Comparison of ENCODE assay signal across 9 cellular contexts in genomic region chr10:88881922-88882645, GRCh38. TPM values are rescaled to one million over a fixed set of nuclear protein-coding genes. Genes with fewer than 3 reads are reported as not detected.
DNase-seq lines count a peak whose midpoint lies in the region; ATAC-seq, FAIRE-seq and TF ChIP-seq lines count a peak whose summit lies in the region.
"Had no signal": no experiment of that assay in that cellular context is flagged by ENCODE, and none has a peak within 500 bp of the region (broad histone marks: within the 10 kb centered on the region; RNA-seq: fewer than 3 reads in every experiment).

No MANE protein-coding gene starts in this region.

- DNase-seq in HepG2 (ENCODE audit: low spot score) (no peak), right lobe of liver (no peak), keratinocyte (ENCODE audit: low read depth, low spot score) (no peak), vagina (ENCODE audit: extremely low spot score in 2 of 2) (no peak)
- DNase-seq in activated T-helper 1 cell treated with anti-CD3 and anti-CD28 coated beads, Interleukin-12 subunit alpha, Interleukin-12 subunit beta, Interleukin-2, Interleukin-4 antibody, amounts not matched to agents 30 ng/mL and 10 ng/mL and 1 ng/mL, durations not matched to agents 14 hours and 24 hours and 36 hours (ENCODE audit: low spot score), result no peak
- no peak for DNase-seq in stimulated activated CD4-positive, alpha-beta T cell treated with anti-CD3 and anti-CD28 coated beads, Interleukin-2, amount 100 ng/mL, for 24 hours
- DNase-seq: NCI-H345 had no signal

- no TSS peak for BruUV-seq in HepG2 (replicated peaks; lab: Mats Ljungman, UMichigan)

- TF ChIP-seq EP300 in HepG2 (IDR thresholded peaks at IDR 0.05; ENCODE audit: low read depth in 2 of 2, low read length in 2 of 2), result no peak
- TF ChIP-seq EP300 in HepG2 (CRISPR knock-in tag; IDR thresholded peaks at IDR 0.05; ENCODE audit: borderline replicate concordance), result no peak

- H3K4me1 ChIP-seq in HepG2 (ENCODE audit: insufficient read depth, low read length) (peaks cover 20% of the 10 kb centered on the region), right lobe of liver (peaks cover 0 to 5% (median 2%) of the 10 kb centered on the region in 4 donors), keratinocyte (ENCODE audit: control insufficient read depth, extremely low read depth, insufficient read depth, low read length) (peaks cover 39% of the 10 kb centered on the region), vagina (peaks cover 34% of the 10 kb centered on the region)

- POLR2A ChIA-PET in HepG2 (lab: Yijun Ruan, JAX), result no interaction called here

- H3K9me1 ChIP-seq in keratinocyte (ENCODE audit: control insufficient read depth, extremely low read depth, insufficient read depth, low read length), result no peaks in the 10 kb centered on the region

- no peak for TF ChIP-seq CTCF in HepG2 (CRISPR knock-in tag; IDR thresholded peaks at IDR 0.05)
- no peak for TF ChIP-seq CTCF in right lobe of liver (IDR thresholded peaks at IDR 0.05)
- no peak for TF ChIP-seq CTCF in keratinocyte (optimal IDR thresholded peaks at IDR 0.05 in 1 of 3, IDR thresholded peaks at IDR 0.05 in 1 of 3, conservative IDR thresholded peaks at IDR 0.05 in 1 of 3; ENCODE audit: extremely low read depth in 1 of 3, insufficient read depth in 2 of 3, low read length in 3 of 3)
- no peak for TF ChIP-seq CTCF in vagina (IDR thresholded peaks at IDR 0.05)

- H3K9me3 ChIP-seq in HepG2 (ENCODE audit: low read length), result no peaks in the 10 kb centered on the region
- no peaks in the 10 kb centered on the region for H3K9me3 ChIP-seq in right lobe of liver
- no peaks in the 10 kb centered on the region for H3K9me3 ChIP-seq in keratinocyte (ENCODE audit: control insufficient read depth, low read depth, low read length)
- no peaks in the 10 kb centered on the region for H3K9me3 ChIP-seq in vagina

- H3K9ac ChIP-seq in HepG2 (ENCODE audit: insufficient read depth, low read depth, low read length), result no peak overlapping the region
- H3K9ac ChIP-seq in keratinocyte (ENCODE audit: control insufficient read depth, extremely low read depth, insufficient read depth, low read length), result peak overlapping the region; percentile 80

- H3K4me2 ChIP-seq in HepG2 (ENCODE audit: low read depth, low read length) (peak overlapping the region; percentile 91; the same call in 1 of the 2 replicates), keratinocyte (ENCODE audit: control insufficient read depth, extremely low read depth, insufficient read depth, low read depth, low read length) (peak overlapping the region; percentile 94)

- H3K27ac ChIP-seq in HepG2 (ENCODE audit: extremely low read length, insufficient read depth, low read length) (no peak overlapping the region), right lobe of liver (peak overlapping the region in 1 of 3 donors; percentile 94), keratinocyte (ENCODE audit: control insufficient read depth, insufficient read depth, low read length) (peak overlapping the region; percentile 90), vagina (peak overlapping the region; percentile 93)

- peaks cover 24% of the 10 kb centered on the region for H3K36me3 Mint-ChIP-seq in activated T-helper 1 cell treated with anti-CD3 and anti-CD28 coated beads, Interleukin-12 subunit alpha, Interleukin-12 subunit beta, Interleukin-2, Interleukin-4 antibody, amounts not matched to agents 30 ng/mL and 10 ng/mL and 1 ng/mL, durations not matched to agents 14 hours and 24 hours and 36 hours (ENCODE audit: low read depth)

- WGBS in HepG2 (ENCODE audit: low lambda C conversion rate), result 80% methylated on average over 5 of the region's 5 CpGs
- 65% methylated on average over 5 of the region's 5 CpGs for WGBS in right lobe of liver (ENCODE audit: insufficient coverage, low coverage, low lambda C conversion rate, missing lambda C conversion rate)

- H3K4me3 ChIP-seq in HepG2 (replicated peaks in 1 of 3; ENCODE audit: insufficient read depth in 1 of 3, low read depth in 2 of 3, low read length in 3 of 3) (no peak overlapping the region), right lobe of liver (no peak overlapping the region), keratinocyte (ENCODE audit: control insufficient read depth in 2 of 3, extremely low read depth in 1 of 3, insufficient read depth in 2 of 3, low read depth in 1 of 3, low read length in 3 of 3) (peak overlapping the region in 2 of 3 experiments; percentile 80), vagina (peak overlapping the region in 1 of 2 donors; percentile 79)

- H3K36me3 ChIP-seq in HepG2 (replicated peaks in 1 of 2; ENCODE audit: control insufficient read depth in 1 of 2, insufficient read depth in 2 of 2, low read length in 2 of 2) (no peaks in the 10 kb centered on the region), right lobe of liver (no peaks in the 10 kb centered on the region), keratinocyte (ENCODE audit: control insufficient read depth in 2 of 2, extremely low read depth in 1 of 2, insufficient read depth in 2 of 2, low read length in 2 of 2) (peaks cover 0 to 3% of the 10 kb centered on the region in 2 experiments), vagina (no peaks in the 10 kb centered on the region)

- peaks cover under 1% of the 10 kb centered on the region for H3K9me3 Mint-ChIP-seq in activated T-helper 1 cell treated with anti-CD3 and anti-CD28 coated beads, Interleukin-12 subunit alpha, Interleukin-12 subunit beta, Interleukin-2, Interleukin-4 antibody, amounts not matched to agents 30 ng/mL and 10 ng/mL and 1 ng/mL, durations not matched to agents 14 hours and 24 hours and 36 hours

- no peaks in the 10 kb centered on the region for H3K79me2 ChIP-seq in HepG2 (ENCODE audit: insufficient read depth, low read length)
- H3K79me2 ChIP-seq in keratinocyte (ENCODE audit: control insufficient read depth, insufficient read depth, low read length), result peaks cover 20% of the 10 kb centered on the region

- CTCF ChIA-PET in HepG2 (lab: Yijun Ruan, JAX; ENCODE audit: low intra/inter-chr PET ratio, low total read pairs), result no interaction called here

- no peak for ATAC-seq in HepG2
- no peak for ATAC-seq in right lobe of liver
- no peak for ATAC-seq in HG02588 (IDR thresholded peaks at IDR 0.05; ENCODE audit: unreplicated experiment)
- ATAC-seq in HG02678 (IDR thresholded peaks at IDR 0.05; ENCODE audit: unreplicated experiment), result no peak

- in situ Hi-C loops in HepG2 (cut with HindIII; ENCODE audit: extremely low pct_ligation_motif_present, low pct_unique_long_range_greater_than_20kb), result no loop called here

- H2AFZ ChIP-seq in HepG2 (ENCODE audit: low read length), result no peak overlapping the region
- H2AFZ ChIP-seq in keratinocyte (ENCODE audit: control insufficient read depth, low read length), result peak overlapping the region; percentile 66

- dilution Hi-C loops in keratinocyte (cut with MboI; ENCODE audit: extremely low pct_ligation_motif_present, low sequenced_read_pairs), result no loop called here

- no peak for FAIRE-seq in HepG2 (lab: Jason Lieb, UNC)
- peak; percentile 75 for FAIRE-seq in keratinocyte (lab: Jason Lieb, UNC)

- H4K20me1 ChIP-seq in HepG2 (ENCODE audit: insufficient read depth, low read length), result no peaks in the 10 kb centered on the region
- no peaks in the 10 kb centered on the region for H4K20me1 ChIP-seq in keratinocyte (ENCODE audit: control insufficient read depth, extremely low read depth, insufficient read depth, low read length)

- H3K27me3 Mint-ChIP-seq in activated T-helper 1 cell treated with anti-CD3 and anti-CD28 coated beads, Interleukin-12 subunit alpha, Interleukin-12 subunit beta, Interleukin-2, Interleukin-4 antibody, amounts not matched to agents 30 ng/mL and 10 ng/mL and 1 ng/mL, durations not matched to agents 14 hours and 24 hours and 36 hours (ENCODE audit: insufficient read depth), result no peaks in the 10 kb centered on the region

- H3K4me1 Mint-ChIP-seq in activated T-helper 1 cell treated with anti-CD3 and anti-CD28 coated beads, Interleukin-12 subunit alpha, Interleukin-12 subunit beta, Interleukin-2, Interleukin-4 antibody, amounts not matched to agents 30 ng/mL and 10 ng/mL and 1 ng/mL, durations not matched to agents 14 hours and 24 hours and 36 hours (ENCODE audit: low read depth), result peaks cover 82% of the 10 kb centered on the region

- H3K4me3 Mint-ChIP-seq in activated T-helper 1 cell treated with anti-CD3 and anti-CD28 coated beads, Interleukin-12 subunit alpha, Interleukin-12 subunit beta, Interleukin-2, Interleukin-4 antibody, amounts not matched to agents 30 ng/mL and 10 ng/mL and 1 ng/mL, durations not matched to agents 14 hours and 24 hours and 36 hours, result peak overlapping the region; percentile 98

- intact Hi-C loops in HepG2 (cut with micrococcal nuclease; ENCODE audit: unreplicated experiment), result loop anchor here (2.0 to 5.0 kb wide), 3 partner anchors 47 to 140 kb away; no protein-coding TSS in a partner anchor
- intact Hi-C loops in right lobe of liver (cut with DNase I), result no loop called here
- intact Hi-C loops in activated T-helper 1 cell treated with anti-CD3 and anti-CD28 coated beads, Interleukin-12 subunit alpha, Interleukin-12 subunit beta, Interleukin-2, Interleukin-4 antibody, amounts not matched to agents 30 ng/mL and 10 ng/mL and 1 ng/mL, durations not matched to agents 14 hours and 24 hours and 36 hours (cut with micrococcal nuclease), result loop anchor here (5.0 to 10.0 kb wide), 3 partner anchors 533 to 1020 kb away; partner anchors contain the start of genes IFIT5, KIF20B, KLLN and PTEN
- intact Hi-C loops in vagina (cut with DNase I), result loop anchor here (5.0 kb wide), 1 partner anchor 110 kb away; the partner anchor contains the start of gene FAS

- no peak for TF ChIP-seq RAD21 in HepG2 (CRISPR knock-in tag; IDR thresholded peaks at IDR 0.05)

- no peak for TF ChIP-seq POLR2A in HepG2 (IDR thresholded peaks at IDR 0.05; ENCODE audit: insufficient read depth in 1 of 2, low read depth in 2 of 2, low read length in 2 of 2)
- TF ChIP-seq POLR2A in right lobe of liver (IDR thresholded peaks at IDR 0.05), result no peak
- no peak for TF ChIP-seq POLR2A in vagina (IDR thresholded peaks at IDR 0.05)

- H3K27me3 ChIP-seq in HepG2 (ENCODE audit: control insufficient read depth in 1 of 2, insufficient read depth in 2 of 2, low read length in 2 of 2), result peaks cover 0 to 15% of the 10 kb centered on the region in 2 experiments; a peak in 1 of 5 replicates
- no peaks in the 10 kb centered on the region for H3K27me3 ChIP-seq in right lobe of liver
- no peaks in the 10 kb centered on the region for H3K27me3 ChIP-seq in keratinocyte (ENCODE audit: control insufficient read depth, extremely low read depth, insufficient read depth, low read length)
- no peaks in the 10 kb centered on the region for H3K27me3 ChIP-seq in vagina

- H3K27ac Mint-ChIP-seq in activated T-helper 1 cell treated with anti-CD3 and anti-CD28 coated beads, Interleukin-12 subunit alpha, Interleukin-12 subunit beta, Interleukin-2, Interleukin-4 antibody, amounts not matched to agents 30 ng/mL and 10 ng/mL and 1 ng/mL, durations not matched to agents 14 hours and 24 hours and 36 hours, result peak overlapping the region; percentile 99

RNA-seq across cellular contexts. Expression of gene STAMBPL1, which starts 2.0 kb away (rescaled TPM):
- 1.5 and 1.6 TPM in 2 replicates for total RNA-seq in HepG2 (2016; rRNA removed; fragmentation: Illumina TruSeq; extraction: Trizol)
- 0.79 and 1.1 TPM in 2 replicates for total RNA-seq in HepG2 (2016; cell fraction: cytosol; rRNA removed; fragmentation: Illumina TruSeq; extraction: Trizol; ENCODE audit: low read depth)
- 1.7 TPM in 2 replicates for total RNA-seq in HepG2 (2016; cell fraction: insoluble cytoplasmic fraction; rRNA removed; fragmentation: Illumina TruSeq; extraction: Trizol)
- 1.5 and 1.6 TPM in 2 replicates for total RNA-seq in HepG2 (2016; cell fraction: membrane; rRNA removed; fragmentation: Illumina TruSeq; extraction: Trizol)
- total RNA-seq in HepG2 (2016; cell fraction: nucleus; rRNA removed; fragmentation: Illumina TruSeq; extraction: Trizol), result 3.3 and 3.9 TPM in 2 replicates
- 1.0 and 1.4 TPM in 2 replicates for polyA plus RNA-seq in HepG2 (2011; rRNA removed)
- polyA plus RNA-seq in HepG2 (2011; cell fraction: cytosol; rRNA removed), result 0.82 and 0.91 TPM in 2 replicates
- 1.6 and 2.4 TPM in 2 replicates for polyA plus RNA-seq in HepG2 (2011; cell fraction: nucleus; rRNA removed)
- 0.62 and 0.73 TPM in 2 replicates for polyA plus RNA-seq in HepG2 (2012)
- 0.42 and 0.52 TPM in 2 replicates for polyA plus RNA-seq in HepG2 (2016; cell fraction: cytosol; fragmentation: Illumina TruSeq; extraction: Trizol; ENCODE audit: low read depth)
- polyA plus RNA-seq in HepG2 (2016; cell fraction: insoluble cytoplasmic fraction; fragmentation: Illumina TruSeq; extraction: Trizol; ENCODE audit: low read depth), result 1.2 and 1.9 TPM in 2 replicates
- 0.41 and 0.76 TPM in 2 replicates for polyA plus RNA-seq in HepG2 (2016; cell fraction: membrane; fragmentation: Illumina TruSeq; extraction: Trizol; ENCODE audit: low read depth)
- 0.38 and 1.6 TPM in 2 replicates for polyA plus RNA-seq in HepG2 (2016; cell fraction: nucleus; fragmentation: Illumina TruSeq; extraction: Trizol; ENCODE audit: insufficient read depth, low read depth)
- 1.6 and 17.0 TPM in 2 replicates for polyA minus RNA-seq in HepG2 (2011; rRNA and poly(A)+ RNA removed; ENCODE audit: low replicate concordance)
- 0.49 and 0.62 TPM in 2 replicates for polyA minus RNA-seq in HepG2 (2011; cell fraction: cytosol; rRNA and poly(A)+ RNA removed)
- polyA minus RNA-seq in HepG2 (2011; cell fraction: nucleus; rRNA and poly(A)+ RNA removed), result 5.2 and 5.8 TPM in 2 replicates
- total RNA-seq in right lobe of liver, result 1 to 10 TPM in 5 of 6 experiments, under 1 TPM in 1; 0.66 to 8.0 (median 4.2) TPM
- 36.1 and 37.5 TPM in 2 replicates for total RNA-seq in activated T-helper 1 cell treated with anti-CD3 and anti-CD28 coated beads, Interleukin-12 subunit alpha, Interleukin-12 subunit beta, Interleukin-2, Interleukin-4 antibody, amounts not matched to agents 30 ng/mL and 10 ng/mL and 1 ng/mL, durations not matched to agents 14 hours and 24 hours and 36 hours
- 3.1 to 9.0 TPM (median 5.4 TPM) in 3 replicates for polyA plus RNA-seq in keratinocyte
- polyA plus RNA-seq in keratinocyte (2011; ENCODE audit: low read depth), result 1.8 TPM
- polyA plus RNA-seq in keratinocyte (2011; cell fraction: cytosol; rRNA removed), result 3.1 and 5.4 TPM in 2 replicates
- 3.3 and 3.7 TPM in 2 replicates for polyA plus RNA-seq in keratinocyte (2011; cell fraction: nucleus; rRNA removed)
- polyA plus RNA-seq in keratinocyte (2012; ENCODE audit: low replicate concordance), result 1.7 and 4.4 TPM in 2 replicates
- 1.3 to 4.3 TPM (median 1.6 TPM) in 3 replicates for polyA minus RNA-seq in keratinocyte
- 3.5 TPM for polyA minus RNA-seq in keratinocyte (2011; cell fraction: cytosol; rRNA and poly(A)+ RNA removed)
- polyA minus RNA-seq in keratinocyte (2011; cell fraction: nucleus; rRNA and poly(A)+ RNA removed), result 2.0 TPM in 2 replicates
- 15.7 TPM for total RNA-seq in vagina

RNA-seq across cellular contexts. Expression of gene ANKRD22, which starts 30.4 kb away (rescaled TPM):
- total RNA-seq in HepG2 (2016; rRNA removed; fragmentation: Illumina TruSeq; extraction: Trizol) (not detected in 2 replicates), right lobe of liver (1 to 10 TPM in 2 of 6 experiments, under 1 TPM in 1, not detected in 3; 0.54 to 1.2 (median 1.2) TPM), vagina (4.4 TPM)
- total RNA-seq in HepG2 (2016; cell fraction: cytosol; rRNA removed; fragmentation: Illumina TruSeq; extraction: Trizol; ENCODE audit: low read depth), result not detected in 2 replicates
- not detected in 2 replicates for total RNA-seq in HepG2 (2016; cell fraction: insoluble cytoplasmic fraction; rRNA removed; fragmentation: Illumina TruSeq; extraction: Trizol)
- not detected in 2 replicates for total RNA-seq in HepG2 (2016; cell fraction: membrane; rRNA removed; fragmentation: Illumina TruSeq; extraction: Trizol)
- not detected in 2 replicates for total RNA-seq in HepG2 (2016; cell fraction: nucleus; rRNA removed; fragmentation: Illumina TruSeq; extraction: Trizol)
- polyA plus RNA-seq in HepG2 (2011; rRNA removed) (not detected in 2 replicates), keratinocyte (1.6 to 5.2 TPM (median 4.4 TPM) in 3 replicates)
- polyA plus RNA-seq in HepG2 (2011; cell fraction: cytosol; rRNA removed), result not detected in 2 replicates
- polyA plus RNA-seq in HepG2 (2011; cell fraction: nucleus; rRNA removed), result not detected in 2 replicates
- not detected in 2 replicates for polyA plus RNA-seq in HepG2 (2012)
- polyA plus RNA-seq in HepG2 (2016; cell fraction: cytosol; fragmentation: Illumina TruSeq; extraction: Trizol; ENCODE audit: low read depth), result not detected in 2 replicates
- not detected in 2 replicates for polyA plus RNA-seq in HepG2 (2016; cell fraction: insoluble cytoplasmic fraction; fragmentation: Illumina TruSeq; extraction: Trizol; ENCODE audit: low read depth)
- polyA plus RNA-seq in HepG2 (2016; cell fraction: membrane; fragmentation: Illumina TruSeq; extraction: Trizol; ENCODE audit: low read depth), result not detected in 2 replicates
- polyA plus RNA-seq in HepG2 (2016; cell fraction: nucleus; fragmentation: Illumina TruSeq; extraction: Trizol; ENCODE audit: insufficient read depth, low read depth), result not detected in 2 replicates
- polyA minus RNA-seq in HepG2 (2011; rRNA and poly(A)+ RNA removed; ENCODE audit: low replicate concordance), result not detected in 2 replicates
- not detected in 2 replicates for polyA minus RNA-seq in HepG2 (2011; cell fraction: cytosol; rRNA and poly(A)+ RNA removed)
- polyA minus RNA-seq in HepG2 (2011; cell fraction: nucleus; rRNA and poly(A)+ RNA removed), result not detected in 2 replicates
- total RNA-seq in activated T-helper 1 cell treated with anti-CD3 and anti-CD28 coated beads, Interleukin-12 subunit alpha, Interleukin-12 subunit beta, Interleukin-2, Interleukin-4 antibody, amounts not matched to agents 30 ng/mL and 10 ng/mL and 1 ng/mL, durations not matched to agents 14 hours and 24 hours and 36 hours, result 0.16 TPM in 1 of 2 replicates, not detected in the other
- 29.6 TPM for polyA plus RNA-seq in keratinocyte (2011; ENCODE audit: low read depth)
- 1.7 and 3.7 TPM in 2 replicates for polyA plus RNA-seq in keratinocyte (2011; cell fraction: cytosol; rRNA removed)
- polyA plus RNA-seq in keratinocyte (2011; cell fraction: nucleus; rRNA removed), result 2.7 and 4.9 TPM in 2 replicates
- 1.3 and 39.8 TPM in 2 replicates for polyA plus RNA-seq in keratinocyte (2012; ENCODE audit: low replicate concordance)
- 0.39 to 2.2 TPM (median 0.86 TPM) in 3 replicates for polyA minus RNA-seq in keratinocyte
- polyA minus RNA-seq in keratinocyte (2011; cell fraction: cytosol; rRNA and poly(A)+ RNA removed), result 1.2 TPM
- 1.4 and 2.5 TPM in 2 replicates for polyA minus RNA-seq in keratinocyte (2011; cell fraction: nucleus; rRNA and poly(A)+ RNA removed)

Comparison
In these comparisons a context has a peak if more than half of its experiments do, and no peak if none do; other contexts are left out.
1. intact Hi-C loops: an anchor here in HepG2 (2.0 to 5.0 kb wide), activated T-helper 1 cell treated with anti-CD3 and anti-CD28 coated beads, Interleukin-12 subunit alpha, Interleukin-12 subunit beta, Interleukin-2, Interleukin-4 antibody, amounts not matched to agents 30 ng/mL and 10 ng/mL and 1 ng/mL, durations not matched to agents 14 hours and 24 hours and 36 hours (5.0 to 10.0 kb wide) and vagina (5.0 kb wide); none called in right lobe of liver.
2. H3K4me3 ChIP-seq: peak in keratinocyte (2 of 3); none in HepG2 (0 of 3) and right lobe of liver (0 of 3).